20 cellular contexts compared by ENCODE assay signal in genomic region chr7:11780267-11780666, GRCh38. TPM values are rescaled to one million over a fixed set of nuclear protein-coding genes. Genes with fewer than 3 reads are reported as not detected.
"Had no signal": no experiment of that assay in that cellular context is flagged by ENCODE, and none has a peak within 500 bp of the region (broad histone marks: within the 10 kb centered on the region; RNA-seq: fewer than 3 reads in every experiment).

No MANE protein-coding gene starts in this region.

- H3K27me3 ChIP-seq: dorsolateral prefrontal cortex, heart right ventricle, neutrophil, stomach, transverse colon had no signal

- H3K4me1 Mint-ChIP-seq: naive thymus-derived CD4-positive, alpha-beta T cell; nephron progenitor cell had no signal

- H3K36me3 ChIP-seq: heart right ventricle, neutrophil, stomach, thoracic aorta, transverse colon had no signal

- H3K9me3 Mint-ChIP-seq: nephron progenitor cell had no signal

- H3K27ac Mint-ChIP-seq: naive thymus-derived CD4-positive, alpha-beta T cell; nephron progenitor cell had no signal

- H3K9me3 ChIP-seq: heart right ventricle, neutrophil, stomach, thoracic aorta, transverse colon had no signal

- H3K27me3 Mint-ChIP-seq: naive thymus-derived CD4-positive, alpha-beta T cell had no signal

- H3K27ac ChIP-seq: dorsolateral prefrontal cortex, heart right ventricle, neutrophil, stomach, thoracic aorta, transverse colon had no signal

- H3K4me3 ChIP-seq: dorsolateral prefrontal cortex, heart right ventricle, stomach, thoracic aorta, transverse colon had no signal

- DNase-seq: cortex of kidney; dorsolateral prefrontal cortex; effector CD8-positive, alpha-beta T cell; foreskin melanocyte; heart right ventricle; hypothalamus; kidney glomerular epithelial cell; mammary epithelial cell; naive thymus-derived CD4-positive, alpha-beta T cell; nephron progenitor cell; posterior cingulate gyrus; small intestine; stimulated activated CD4-positive, alpha-beta T cell treated with anti-CD3 and anti-CD28 coated beads, Interleukin-12 subunit alpha, Interleukin-12 subunit beta, amount 100 ng/mL, for 4 hours; stimulated activated naive CD4-positive, alpha-beta T cell; stomach; substantia nigra; transverse colon had no signal

- H3K4me3 Mint-ChIP-seq: naive thymus-derived CD4-positive, alpha-beta T cell; nephron progenitor cell had no signal

- ATAC-seq: heart right ventricle; left lobe of liver; naive thymus-derived CD4-positive, alpha-beta T cell had no signal

- H3K4me1 ChIP-seq: heart right ventricle, stomach, transverse colon had no signal

- H3K36me3 Mint-ChIP-seq: naive thymus-derived CD4-positive, alpha-beta T cell had no signal

RNA-seq across cellular contexts. Expression of gene THSD7A, which starts 51.7 kb away (rescaled TPM):
- total RNA-seq: mammary epithelial cell had no signal
- polyA plus RNA-seq: mammary epithelial cell; naive thymus-derived CD4-positive, alpha-beta T cell had no signal
